ENCODE assay signal across 21 cellular contexts in the genomic region with DNA sequence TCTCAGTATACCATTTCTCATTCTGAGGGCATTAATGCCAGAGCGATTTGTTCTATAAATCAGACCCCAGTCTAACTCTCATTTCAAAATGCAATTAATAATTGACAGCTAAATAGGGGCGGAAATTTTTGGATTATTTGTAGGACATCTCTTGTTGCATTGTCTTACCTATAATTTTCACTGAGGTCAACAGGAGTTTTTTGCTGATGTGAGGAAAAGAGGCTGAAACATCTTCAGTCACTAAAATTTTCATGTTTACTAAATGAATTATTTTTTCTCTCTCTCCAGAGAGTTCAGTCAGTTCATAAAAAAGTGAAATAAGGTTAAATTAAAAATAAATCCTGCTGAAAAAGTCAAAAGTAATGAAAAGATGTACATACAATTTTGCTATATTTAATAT.
DNase-seq lines count a peak whose midpoint lies in the region; ATAC-seq, FAIRE-seq and TF ChIP-seq lines count a peak whose summit lies in the region.
"Had no signal": no experiment of that assay in that cellular context is flagged by ENCODE, and none has a peak within 500 bp of the region (broad histone marks: within the 10 kb centered on the region; RNA-seq: fewer than 3 reads in every experiment).

No MANE protein-coding gene starts in this region.

- no peaks in the 10 kb centered on the region for H3K9me1 ChIP-seq in K562 (ENCODE audit: control insufficient read depth, insufficient read depth, low read length)

- no peaks in the 10 kb centered on the region for H3K79me2 ChIP-seq in HepG2 (ENCODE audit: insufficient read depth, low read length)
- no peaks in the 10 kb centered on the region for H3K79me2 ChIP-seq in K562 (ENCODE audit: control insufficient read depth, insufficient read depth, low read length)

- WGBS in HepG2 (ENCODE audit: low lambda C conversion rate), result 2% methylated on average over 2 of the region's 2 CpGs
- WGBS in right lobe of liver (ENCODE audit: insufficient coverage, low coverage, low lambda C conversion rate, missing lambda C conversion rate), result 74% methylated on average over 2 of the region's 2 CpGs
- WGBS in K562 (ENCODE audit: insufficient coverage, low coverage, missing lambda C conversion rate), result 5% methylated on average over 2 of the region's 2 CpGs

- H3K36me3 ChIP-seq in HepG2 (replicated peaks in 1 of 2; ENCODE audit: control insufficient read depth in 1 of 2, insufficient read depth in 2 of 2, low read length in 2 of 2) (no peaks in the 10 kb centered on the region), right lobe of liver (no peaks in the 10 kb centered on the region), K562 (ENCODE audit: control insufficient read depth, insufficient read depth, low read length) (no peaks in the 10 kb centered on the region), kidney (ENCODE audit: control insufficient read depth in 1 of 2, insufficient read depth in 2 of 2, low read length in 2 of 2) (no peaks in the 10 kb centered on the region)
- H3K36me3 ChIP-seq: BLaER1 treated with 17β-estradiol and CSF1 and Interleukin-3, amounts not matched to agents 10 nM and 100 nM had no signal

- no peak overlapping the region for H3K9ac ChIP-seq in HepG2 (ENCODE audit: insufficient read depth, low read depth, low read length)
- H3K9ac ChIP-seq in K562 (ENCODE audit: insufficient read depth in 1 of 2, low read depth in 2 of 2, low read length in 2 of 2), result no peak overlapping the region
- no peak overlapping the region for H3K9ac ChIP-seq in kidney (ENCODE audit: low read length in 2 of 2)
- H3K9ac ChIP-seq: BLaER1 treated with 17β-estradiol and CSF1 and Interleukin-3, amounts not matched to agents 10 nM and 100 nM had no signal

- TF ChIP-seq RAD21 in HepG2 (CRISPR knock-in tag; IDR thresholded peaks at IDR 0.05) (no peak), K562 (CRISPR knock-in tag; conservative IDR thresholded peaks at IDR 0.05 in 1 of 2, IDR thresholded peaks at IDR 0.05 in 1 of 2) (no peak)

- H3K4me1 ChIP-seq in HepG2 (ENCODE audit: insufficient read depth, low read length) (no peaks in the 10 kb centered on the region), right lobe of liver (no peaks in the 10 kb centered on the region), K562 (replicated peaks in 1 of 2; ENCODE audit: control insufficient read depth in 2 of 2, insufficient read depth in 2 of 2, low read length in 2 of 2) (no peaks in the 10 kb centered on the region), kidney (ENCODE audit: control insufficient read depth in 1 of 2, insufficient read depth in 1 of 2, low read depth in 1 of 2, low read length in 2 of 2) (no peaks in the 10 kb centered on the region)
- H3K4me1 ChIP-seq: BLaER1 treated with 17β-estradiol and CSF1 and Interleukin-3, amounts not matched to agents 10 nM and 100 nM; Caco-2 had no signal

- DNase-seq in HepG2 (ENCODE audit: low spot score) (no peak), right lobe of liver (no peak), K562 (ENCODE audit: extremely low read depth in 1 of 4, low spot score in 3 of 4) (no peak), kidney (no peak), A172 (ENCODE audit: low spot score) (no peak)
- DNase-seq: AML-193; Caco-2; Calu3; CD4-positive, alpha-beta T cell; CD8-positive, alpha-beta T cell; DMS79 treated with DMSO at 0.1 percent for 48 hours; GF-D8 had no signal

- TF ChIP-seq CTCF in HepG2 (CRISPR knock-in tag; IDR thresholded peaks at IDR 0.05), result no peak
- no peak for TF ChIP-seq CTCF in right lobe of liver (IDR thresholded peaks at IDR 0.05)
- no peak for TF ChIP-seq CTCF in K562 (IDR thresholded peaks at IDR 0.05 in 2 of 3, conservative IDR thresholded peaks at IDR 0.05 in 1 of 3; ENCODE audit: insufficient read depth in 2 of 3, low read depth in 1 of 3, low read length in 3 of 3)
- no peak for TF ChIP-seq CTCF in kidney (IDR thresholded peaks at IDR 0.05; ENCODE audit: borderline replicate concordance, extremely low read depth, insufficient read depth)

- TF ChIP-seq EP300 in HepG2 (IDR thresholded peaks at IDR 0.05; ENCODE audit: low read depth in 2 of 2, low read length in 2 of 2) (no peak), HepG2 (CRISPR knock-in tag; IDR thresholded peaks at IDR 0.05; ENCODE audit: borderline replicate concordance) (no peak), K562 (IDR thresholded peaks at IDR 0.05; ENCODE audit: low read length) (no peak)

- H3K4me2 ChIP-seq in HepG2 (ENCODE audit: low read depth, low read length) (no peak overlapping the region), K562 (ENCODE audit: insufficient read depth, low read length) (no peak overlapping the region)
- H3K4me2 ChIP-seq: BLaER1 treated with 17β-estradiol and CSF1 and Interleukin-3, amounts not matched to agents 10 nM and 100 nM had no signal

- intact Hi-C loops in HepG2 (cut with micrococcal nuclease; ENCODE audit: unreplicated experiment), result no loop called here
- intact Hi-C loops in right lobe of liver (cut with DNase I), result no loop called here
- intact Hi-C loops in K562 (cut with micrococcal nuclease), result no loop called here
- intact Hi-C loops in kidney (cut with DNase I), result no loop called here

- CTCF ChIA-PET in HepG2 (lab: Yijun Ruan, JAX; ENCODE audit: low intra/inter-chr PET ratio, low total read pairs) (no interaction called here), K562 (lab: Yijun Ruan, JAX; ENCODE audit: low intra/inter-chr PET ratio) (no interaction called here)

- no peak overlapping the region for H3K27ac ChIP-seq in HepG2 (ENCODE audit: extremely low read length, insufficient read depth, low read length)
- no peak overlapping the region for H3K27ac ChIP-seq in right lobe of liver
- no peak overlapping the region for H3K27ac ChIP-seq in K562 (ENCODE audit: extremely low read depth, low read depth, low read length)
- no peak overlapping the region for H3K27ac ChIP-seq in kidney (ENCODE audit: low read depth in 2 of 2, low read length in 2 of 2)
- H3K27ac ChIP-seq: 22Rv1; BLaER1 treated with 17β-estradiol and CSF1 and Interleukin-3, amounts not matched to agents 10 nM and 100 nM; C4-2B had no signal

- POLR2A ChIA-PET in HepG2 (lab: Yijun Ruan, JAX), result no interaction called here
- POLR2A ChIA-PET in K562 (lab: Yijun Ruan, JAX), result no interaction called here

- H4K20me1 ChIP-seq in HepG2 (ENCODE audit: insufficient read depth, low read length) (no peaks in the 10 kb centered on the region), K562 (replicated peaks; ENCODE audit: control insufficient read depth, insufficient read depth, low read length) (no peaks in the 10 kb centered on the region)
- H4K20me1 ChIP-seq: BLaER1 treated with 17β-estradiol and CSF1 and Interleukin-3, amounts not matched to agents 10 nM and 100 nM had no signal

- ATAC-seq in HepG2 (no peak), right lobe of liver (no peak), K562 (no peak), GM21529 (IDR thresholded peaks at IDR 0.05; ENCODE audit: unreplicated experiment) (no peak)
- ATAC-seq: CD8-positive, alpha-beta T cell had no signal

- H2AFZ ChIP-seq in HepG2 (ENCODE audit: low read length) (no peak overlapping the region), K562 (ENCODE audit: low read depth, low read length) (no peak overlapping the region)

- no TSS peak for BruUV-seq in HepG2 (replicated peaks; lab: Mats Ljungman, UMichigan)
- BruUV-seq in K562 (replicated peaks; lab: Mats Ljungman, UMichigan), result no TSS peak

- H3K27me3 ChIP-seq in HepG2 (ENCODE audit: control insufficient read depth in 1 of 2, insufficient read depth in 2 of 2, low read length in 2 of 2) (no peaks in the 10 kb centered on the region), right lobe of liver (no peaks in the 10 kb centered on the region), K562 (ENCODE audit: control insufficient read depth in 2 of 2, insufficient read depth in 2 of 2, low read length in 2 of 2) (no peaks in the 10 kb centered on the region)
- H3K27me3 ChIP-seq: BLaER1 treated with 17β-estradiol and CSF1 and Interleukin-3, amounts not matched to agents 10 nM and 100 nM had no signal

- no peak for TF ChIP-seq POLR2A in HepG2 (IDR thresholded peaks at IDR 0.05; ENCODE audit: insufficient read depth in 1 of 2, low read depth in 2 of 2, low read length in 2 of 2)
- no peak for TF ChIP-seq POLR2A in right lobe of liver (IDR thresholded peaks at IDR 0.05)
- no peak for TF ChIP-seq POLR2A in K562 (conservative IDR thresholded peaks at IDR 0.05)

- no peak for FAIRE-seq in HepG2 (lab: Jason Lieb, UNC)
- FAIRE-seq in K562 (lab: Jason Lieb, UNC), result no peak
- peak; percentile 3 for FAIRE-seq in kidney (lab: Jason Lieb, UNC)
- FAIRE-seq: A204.1, D721Med, G401.6, GM12891, GM19239 had no signal

- H3K9me3 ChIP-seq in HepG2 (ENCODE audit: low read length), result peaks cover 22% of the 10 kb centered on the region
- H3K9me3 ChIP-seq in right lobe of liver, result no peaks in the 10 kb centered on the region
- H3K9me3 ChIP-seq in K562 (replicated peaks; ENCODE audit: control insufficient read depth, insufficient read depth, low read depth, low read length), result no peaks in the 10 kb centered on the region; the same call in 1 of the 2 replicates
- H3K9me3 ChIP-seq in kidney (ENCODE audit: control insufficient read depth in 1 of 2, low read length in 2 of 2), result no peaks in the 10 kb centered on the region
- H3K9me3 ChIP-seq: BLaER1 treated with 17β-estradiol and CSF1 and Interleukin-3, amounts not matched to agents 10 nM and 100 nM; Caco-2 had no signal

- H3K4me3 ChIP-seq in HepG2 (replicated peaks in 1 of 3; ENCODE audit: insufficient read depth in 1 of 3, low read depth in 2 of 3, low read length in 3 of 3), result no peak overlapping the region
- H3K4me3 ChIP-seq in right lobe of liver, result no peak overlapping the region
- H3K4me3 ChIP-seq in K562, result no peak overlapping the region
- H3K4me3 ChIP-seq in kidney (ENCODE audit: low read length in 2 of 2), result no peak overlapping the region
- H3K4me3 ChIP-seq: BLaER1 treated with 17β-estradiol and CSF1 and Interleukin-3, amounts not matched to agents 10 nM and 100 nM had no signal

- in situ Hi-C loops in HepG2 (cut with HindIII; ENCODE audit: extremely low pct_ligation_motif_present, low pct_unique_long_range_greater_than_20kb), result no loop called here
- in situ Hi-C loops in K562 (cut with MboI), result no loop called here

TF ChIP-seq in HepG2, 621 proteins besides CTCF, POLR2A, EP300 and RAD21 (continues in another document):
- TF ChIP-seq MAFF (IDR thresholded peaks at IDR 0.05; ENCODE audit: low read depth, low read length), result peak; percentile 65

TF ChIP-seq in K562, 482 proteins besides CTCF, POLR2A, EP300 and RAD21:
- TF ChIP-seq, protein P1, sequence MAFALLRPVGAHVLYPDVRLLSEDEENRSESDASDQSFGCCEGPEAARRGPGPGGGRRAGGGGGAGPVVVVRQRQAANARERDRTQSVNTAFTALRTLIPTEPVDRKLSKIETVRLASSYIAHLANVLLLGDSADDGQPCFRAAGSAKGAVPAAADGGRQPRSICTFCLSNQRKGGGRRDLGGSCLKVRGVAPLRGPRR (CRISPR knock-in tag; IDR thresholded peaks at IDR 0.05), result no peak
- TF ChIP-seq ZNF316 (IDR thresholded peaks at IDR 0.05), result 0 out of 2 replicates have a peak, but pooled peaks have one; percentile 4
- no peak for TF ChIP-seq ETS2 (tag; IDR thresholded peaks at IDR 0.05; ENCODE audit: borderline replicate concordance, poor library complexity, severe bottlenecking)
- no peak for TF ChIP-seq CBX2 (IDR thresholded peaks at IDR 0.05; ENCODE audit: insufficient read depth, low read length, poor library complexity, severe bottlenecking)
TF ChIP-seq in K562: peak in this region for 1.
